Comparison of ENCODE assay signal across 18 cellular contexts in the genomic region with DNA sequence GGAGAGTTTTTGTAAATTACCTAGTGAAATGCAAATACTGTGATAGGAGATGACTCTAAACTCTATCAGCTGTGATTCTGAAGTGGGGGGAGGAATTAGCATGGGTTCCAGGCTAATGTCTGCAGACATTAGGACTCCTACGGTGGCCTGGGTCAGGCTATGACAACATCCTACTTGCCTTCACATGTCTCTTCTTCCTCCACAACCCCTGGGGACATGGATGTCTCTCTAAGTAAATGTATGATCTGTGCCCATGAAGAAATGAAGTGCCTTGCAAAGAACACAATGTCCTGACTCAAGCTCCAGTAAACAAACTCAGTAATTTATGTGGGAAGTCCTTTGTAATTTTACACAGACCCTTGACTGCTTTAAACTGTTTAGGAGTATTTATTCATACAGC.
DNase-seq lines count a peak whose midpoint lies in the region; ATAC-seq and TF ChIP-seq lines count a peak whose summit lies in the region.
"Had no signal": no experiment of that assay in that cellular context is flagged by ENCODE, and none has a peak within 500 bp of the region (broad histone marks: within the 10 kb centered on the region; RNA-seq: fewer than 3 reads in every experiment).

No MANE protein-coding gene starts in this region.

- peak overlapping the region; percentile 52; the same call in 1 of the 2 replicates for H3K9ac ChIP-seq in OCI-LY3 (ENCODE audit: low read length)

- H3K4me1 ChIP-seq in OCI-LY3 (ENCODE audit: low read length): peaks cover 48% of the 10 kb centered on the region
- H3K4me1 ChIP-seq: BE2C, Caco-2 had no signal

- H3K9me3 ChIP-seq in OCI-LY3 (ENCODE audit: insufficient read depth, low read length): peaks cover 12% of the 10 kb centered on the region
- H3K9me3 ChIP-seq: BE2C had no signal

- DNase-seq in epithelial cell of esophagus (ENCODE audit: low read depth): peak; percentile 58
- no peak for DNase-seq in activated CD4-positive, alpha-beta T cell treated with anti-CD3 and anti-CD28 coated beads for 1 hour
- no peak for DNase-seq in COLO829 (ENCODE audit: low spot score)
- DNase-seq in RPMI8226: no peak
- DNase-seq in HuH-7 (ENCODE audit: low spot score): no peak
- DNase-seq: ACHN; BE2C; C1 segment of cervical spinal cord; Caco-2; CD4-positive, CD25-positive, alpha-beta regulatory T cell; CD8-positive, alpha-beta memory T cell; GOT3; H7; HFFc6 had no signal

- ATAC-seq in HG02885 (IDR thresholded peaks at IDR 0.05; ENCODE audit: poor library complexity, unreplicated experiment): peak; percentile 32
- ATAC-seq: HCT116, HepG2 had no signal

- H3K36me3 ChIP-seq in OCI-LY3 (replicated peaks; ENCODE audit: low read depth, low read length): peaks cover 12% of the 10 kb centered on the region
- H3K36me3 ChIP-seq: BE2C had no signal

- no peaks in the 10 kb centered on the region for H4K20me1 ChIP-seq in OCI-LY3 (ENCODE audit: insufficient read depth, low read length)

- peak overlapping the region; percentile 97 for H3K27ac ChIP-seq in OCI-LY3 (ENCODE audit: low read length)

- peak overlapping the region; percentile 54 for H3K4me3 ChIP-seq in OCI-LY3 (ENCODE audit: low read length)
- H3K4me3 ChIP-seq in epithelial cell of esophagus (ENCODE audit: low read length): no peak overlapping the region

- peak overlapping the region; percentile 59 for H3K4me2 ChIP-seq in OCI-LY3 (ENCODE audit: low read length)

- no peak overlapping the region for H2AFZ ChIP-seq in OCI-LY3 (ENCODE audit: low read depth, low read length)

- TF ChIP-seq CTCF in OCI-LY3 (IDR thresholded peaks at IDR 0.05; ENCODE audit: low read depth, low read length) (no peak), epithelial cell of esophagus (IDR thresholded peaks at IDR 0.05; ENCODE audit: insufficient read depth, low read depth, low read length, missing control alignments) (no peak)

- no peaks in the 10 kb centered on the region for H3K27me3 ChIP-seq in OCI-LY3 (ENCODE audit: low read depth, low read length)

- H3K79me2 ChIP-seq in OCI-LY3 (ENCODE audit: low read length): no peaks in the 10 kb centered on the region
